In the genomic region with DNA sequence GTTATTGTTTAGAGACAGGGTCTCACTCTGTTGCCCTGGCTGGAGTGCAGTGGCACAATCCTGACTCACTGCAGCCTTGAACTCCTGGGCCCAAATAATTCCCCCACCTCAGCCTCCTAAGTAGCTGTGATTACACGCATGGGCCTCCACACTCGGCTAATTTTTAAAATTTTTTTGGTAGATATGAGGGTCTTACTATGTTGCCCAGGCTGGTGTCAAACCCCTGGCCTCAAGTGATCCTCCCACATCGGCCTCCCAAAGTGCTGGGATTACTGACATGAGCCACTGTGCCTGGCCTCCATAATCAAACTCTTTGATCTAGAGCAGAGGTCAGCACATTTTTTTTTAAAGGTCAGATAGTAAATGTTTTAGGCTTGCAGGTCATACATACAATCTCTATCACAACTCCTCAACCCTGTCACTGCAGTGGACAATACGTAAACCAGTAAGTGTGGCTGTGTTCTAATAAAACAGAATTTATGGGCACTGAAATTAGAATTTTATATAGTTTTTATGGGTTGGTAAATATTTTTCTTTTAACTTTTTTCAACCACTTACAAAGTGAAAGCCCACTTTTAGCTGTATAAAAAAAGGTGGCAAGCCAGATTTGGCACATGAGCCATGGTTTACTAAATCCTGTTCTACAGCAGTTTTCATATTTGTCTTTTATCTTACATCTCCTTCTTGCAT, we compare ENCODE assay signal across 22 cellular contexts.
DNase-seq lines count a peak whose midpoint lies in the region; ATAC-seq, FAIRE-seq and TF ChIP-seq lines count a peak whose summit lies in the region.
"Had no signal": no experiment of that assay in that cellular context is flagged by ENCODE, and none has a peak within 500 bp of the region (broad histone marks: within the 10 kb centered on the region; RNA-seq: fewer than 3 reads in every experiment).

No MANE protein-coding gene starts in this region.

- H2AK5ac ChIP-seq in neuronal stem cell (ENCODE audit: low read depth, low read length): no peak overlapping the region

- no peak overlapping the region for H2BK120ac ChIP-seq in neuronal stem cell (ENCODE audit: low read depth, low read length)

- no peaks in the 10 kb centered on the region for H3K79me2 ChIP-seq in astrocyte (ENCODE audit: insufficient read depth, low read length)
- H3K79me2 ChIP-seq in keratinocyte (ENCODE audit: control insufficient read depth, insufficient read depth, low read length): no peaks in the 10 kb centered on the region

- no peak overlapping the region for H2BK12ac ChIP-seq in neuronal stem cell (ENCODE audit: low read length)

- DNase-seq in LNCaP clone FGC (ENCODE audit: low read depth): peak; percentile 67
- no peak for DNase-seq in astrocyte (ENCODE audit: low read depth)
- no peak for DNase-seq in keratinocyte (ENCODE audit: low read depth, low spot score)
- DNase-seq in activated T-cell treated with anti-CD3 and anti-CD28 coated beads, Interleukin-2, amount 50 U/mL, for 1 hour: no peak
- DNase-seq in GM13977 (ENCODE audit: low spot score): no peak
- DNase-seq in neuronal stem cell (ENCODE audit: low spot score): no peak
- DNase-seq: Caco-2; CD4-positive, alpha-beta T cell; DMS 273 treated with DMSO at 0.1 percent for 48 hours; DMS79 treated with DMSO at 0.1 percent for 48 hours; HCEC 1CT; KG1; MV-4-11; NCI-H1105 treated with DMSO at 0.1 percent for 48 hours; NCI-H2029 treated with DMSO at 0.1 percent for 48 hours; NCI-H524; SHP77 treated with DMSO at 0.1 percent for 48 hours; T-helper 1 cell had no signal

- no peaks in the 10 kb centered on the region for H3K9me3 ChIP-seq in HEK293 (ENCODE audit: control insufficient read depth, insufficient read depth, low read depth, low read length)
- H3K9me3 ChIP-seq in astrocyte (ENCODE audit: insufficient read depth, low read depth, low read length): no peaks in the 10 kb centered on the region
- no peaks in the 10 kb centered on the region for H3K9me3 ChIP-seq in keratinocyte (ENCODE audit: control insufficient read depth, low read depth, low read length)
- peaks cover 0 to 4% of the 10 kb centered on the region in 2 donors for H3K9me3 ChIP-seq in neuronal stem cell (replicated peaks in 1 of 2; ENCODE audit: control insufficient read depth in 2 of 2, insufficient read depth in 1 of 2, low read depth in 1 of 2, low read length in 2 of 2)
- H3K9me3 ChIP-seq: Caco-2 had no signal

- H3K18ac ChIP-seq in neuronal stem cell (ENCODE audit: low read length): no peak overlapping the region

- H3K4me1 ChIP-seq in HEK293 (ENCODE audit: control insufficient read depth, insufficient read depth, low read length): peaks cover 10% of the 10 kb centered on the region
- H3K4me1 ChIP-seq in astrocyte (ENCODE audit: insufficient read depth, low read length): peaks cover 6% of the 10 kb centered on the region
- H3K4me1 ChIP-seq in keratinocyte (ENCODE audit: control insufficient read depth, extremely low read depth, insufficient read depth, low read length): peaks cover 15% of the 10 kb centered on the region
- peaks cover 0 to 6% of the 10 kb centered on the region in 2 donors for H3K4me1 ChIP-seq in neuronal stem cell (ENCODE audit: control insufficient read depth in 2 of 2, insufficient read depth in 1 of 2, low read depth in 1 of 2, low read length in 2 of 2)
- H3K4me1 ChIP-seq: Caco-2 had no signal

- no peak overlapping the region for H2BK5ac ChIP-seq in neuronal stem cell (ENCODE audit: low read length)

- H3K9ac ChIP-seq in astrocyte (ENCODE audit: low read length) (no peak overlapping the region), keratinocyte (ENCODE audit: control insufficient read depth, extremely low read depth, insufficient read depth, low read length) (no peak overlapping the region), neuronal stem cell (ENCODE audit: low read depth, low read length, poor library complexity) (no peak overlapping the region)

- CTCF ChIA-PET in HEK293 (lab: Yijun Ruan, JAX): interaction anchor here (0.6 kb wide), 1 partner anchor 38 kb away, joined by 3 read pairs; no protein-coding TSS in a partner anchor

- H3K27ac ChIP-seq in HEK293 (ENCODE audit: extremely low read depth, low read depth, low read length) (no peak overlapping the region), astrocyte (ENCODE audit: low read depth, low read length) (no peak overlapping the region), keratinocyte (ENCODE audit: control insufficient read depth, insufficient read depth, low read length) (peak overlapping the region; percentile 70), neuronal stem cell (replicated peaks; ENCODE audit: low read length) (no peak overlapping the region)

- H4K91ac ChIP-seq in neuronal stem cell (ENCODE audit: low read depth, low read length, poor library complexity): no peak overlapping the region

- H3K9me1 ChIP-seq in keratinocyte (ENCODE audit: control insufficient read depth, extremely low read depth, insufficient read depth, low read length): no peaks in the 10 kb centered on the region

- FAIRE-seq in astrocyte (lab: Jason Lieb, UNC) (no peak), keratinocyte (lab: Jason Lieb, UNC) (no peak)
- FAIRE-seq: GM12878 had no signal

- H3K36me3 ChIP-seq in HEK293 (ENCODE audit: control insufficient read depth in 2 of 2, insufficient read depth in 1 of 2, low read length in 2 of 2): no peaks in the 10 kb centered on the region
- H3K36me3 ChIP-seq in astrocyte (ENCODE audit: insufficient read depth, low read length): no peaks in the 10 kb centered on the region
- no peaks in the 10 kb centered on the region for H3K36me3 ChIP-seq in keratinocyte (ENCODE audit: control insufficient read depth in 2 of 2, extremely low read depth in 1 of 2, insufficient read depth in 2 of 2, low read length in 2 of 2)
- H3K36me3 ChIP-seq in neuronal stem cell (replicated peaks in 1 of 2; ENCODE audit: control insufficient read depth in 2 of 2, insufficient read depth in 2 of 2, low read length in 2 of 2): no peaks in the 10 kb centered on the region

- peak overlapping the region; percentile 18 for H3K27ac Mint-ChIP-seq in astrocyte (ENCODE audit: unreplicated experiment)
- H3K27ac Mint-ChIP-seq: CD4-positive, alpha-beta T cell; GM23338 had no signal

- H3K4ac ChIP-seq in neuronal stem cell (ENCODE audit: low read length): no peak overlapping the region

- no peak overlapping the region for H4K8ac ChIP-seq in neuronal stem cell (ENCODE audit: low read depth, low read length)

- H3K27me3 ChIP-seq in astrocyte (ENCODE audit: insufficient read depth, low read length): no peaks in the 10 kb centered on the region
- no peaks in the 10 kb centered on the region for H3K27me3 ChIP-seq in keratinocyte (ENCODE audit: control insufficient read depth, extremely low read depth, insufficient read depth, low read length)
- no peaks in the 10 kb centered on the region for H3K27me3 ChIP-seq in neuronal stem cell (ENCODE audit: control insufficient read depth in 3 of 3, insufficient read depth in 3 of 3, low read depth in 1 of 3, low read length in 3 of 3)

- H3K4me3 ChIP-seq in HEK293 (ENCODE audit: low read depth, low read length) (no peak overlapping the region), LNCaP clone FGC (ENCODE audit: low read depth, low read length) (no peak overlapping the region), astrocyte (ENCODE audit: insufficient read depth, low read depth, low read length) (no peak overlapping the region), keratinocyte (ENCODE audit: control insufficient read depth in 2 of 3, extremely low read depth in 1 of 3, insufficient read depth in 2 of 3, low read depth in 1 of 3, low read length in 3 of 3) (no peak overlapping the region), neuronal stem cell (ENCODE audit: low read length in 2 of 2) (no peak overlapping the region)
- H3K4me3 ChIP-seq: GM12878, GM23338 had no signal

- no CpG with 5 or more reads among the region's 4 CpGs for WGBS in neuronal stem cell (ENCODE audit: extremely low coverage in 2 of 2, insufficient read length in 2 of 2, insufficient replicate concordance in 1 of 2), 2 donors

- H3K4me2 ChIP-seq in astrocyte (ENCODE audit: low read length) (no peak overlapping the region), keratinocyte (ENCODE audit: control insufficient read depth, extremely low read depth, insufficient read depth, low read depth, low read length) (no peak overlapping the region), neuronal stem cell (ENCODE audit: insufficient read depth, low read length, poor library complexity, severe bottlenecking) (no peak overlapping the region)
- H3K4me2 ChIP-seq: GM23338 had no signal

- in situ Hi-C loops in GM13977 (cut with MboI; ENCODE audit: low pct_unique_long_range_greater_than_20kb, low sequenced_read_pairs, unreplicated experiment): no loop called here

- no peaks in the 10 kb centered on the region for H3K9me3 Mint-ChIP-seq in astrocyte (ENCODE audit: unreplicated experiment)
- H3K9me3 Mint-ChIP-seq: CD4-positive, alpha-beta T cell; GM23338 had no signal

- H3K4me3 Mint-ChIP-seq in astrocyte (ENCODE audit: unreplicated experiment): no peak overlapping the region
- H3K4me3 Mint-ChIP-seq: CD4-positive, alpha-beta T cell; GM23338 had no signal

- POLR2A ChIA-PET in HEK293 (lab: Yijun Ruan, JAX): interaction anchor here (1.0 kb wide), 1 partner anchor 104 kb away, joined by 6 read pairs; no protein-coding TSS in a partner anchor

- no peak overlapping the region for H2BK15ac ChIP-seq in neuronal stem cell (ENCODE audit: low read length)

- dilution Hi-C loops in keratinocyte (cut with MboI; ENCODE audit: extremely low pct_ligation_motif_present, low sequenced_read_pairs): no loop called here

- H2AFZ ChIP-seq in astrocyte (ENCODE audit: low read depth, low read length): no peak overlapping the region
- no peak overlapping the region for H2AFZ ChIP-seq in keratinocyte (ENCODE audit: control insufficient read depth, low read length)
- no peak overlapping the region for H2AFZ ChIP-seq in neuronal stem cell (ENCODE audit: low read length)

- H3K79me1 ChIP-seq in neuronal stem cell (ENCODE audit: low read depth, low read length): no peaks in the 10 kb centered on the region

- no peaks in the 10 kb centered on the region for H3K27me3 Mint-ChIP-seq in astrocyte (ENCODE audit: low read depth, unreplicated experiment)
- H3K27me3 Mint-ChIP-seq: CD4-positive, alpha-beta T cell had no signal

- no peak overlapping the region for H3K23ac ChIP-seq in neuronal stem cell (ENCODE audit: low read depth, low read length, poor library complexity)

- ATAC-seq in HG02885 (IDR thresholded peaks at IDR 0.05; ENCODE audit: poor library complexity, unreplicated experiment): no peak
- ATAC-seq: GM12878, GM23338 had no signal

- TF ChIP-seq CTCF in HEK293 (tag by site-specific recombination; IDR thresholded peaks at IDR 0.05): no peak
- TF ChIP-seq CTCF in LNCaP clone FGC (IDR thresholded peaks at IDR 0.05; ENCODE audit: control insufficient read depth, extremely low read depth, insufficient read depth): no peak
- TF ChIP-seq CTCF in astrocyte (IDR thresholded peaks at IDR 0.05; ENCODE audit: insufficient read depth, low read depth, low read length): no peak
- no peak for TF ChIP-seq CTCF in keratinocyte (optimal IDR thresholded peaks at IDR 0.05 in 1 of 3, IDR thresholded peaks at IDR 0.05 in 1 of 3, conservative IDR thresholded peaks at IDR 0.05 in 1 of 3; ENCODE audit: extremely low read depth in 1 of 3, insufficient read depth in 2 of 3, low read length in 3 of 3)
- no peak for TF ChIP-seq CTCF in GM13977 (IDR thresholded peaks at IDR 0.05; ENCODE audit: extremely low read depth, insufficient read depth, missing control alignments)

- no peaks in the 10 kb centered on the region for H3K36me3 Mint-ChIP-seq in astrocyte (ENCODE audit: low read depth, unreplicated experiment)

- peaks cover 11% of the 10 kb centered on the region for H3K4me1 Mint-ChIP-seq in astrocyte (ENCODE audit: low read depth, unreplicated experiment)

- no peak overlapping the region for H3K14ac ChIP-seq in neuronal stem cell (ENCODE audit: low read length)

- no peaks in the 10 kb centered on the region for H4K20me1 ChIP-seq in astrocyte (ENCODE audit: insufficient read depth, low read length)
- H4K20me1 ChIP-seq in keratinocyte (ENCODE audit: control insufficient read depth, extremely low read depth, insufficient read depth, low read length): no peaks in the 10 kb centered on the region
